In the genomic region with DNA sequence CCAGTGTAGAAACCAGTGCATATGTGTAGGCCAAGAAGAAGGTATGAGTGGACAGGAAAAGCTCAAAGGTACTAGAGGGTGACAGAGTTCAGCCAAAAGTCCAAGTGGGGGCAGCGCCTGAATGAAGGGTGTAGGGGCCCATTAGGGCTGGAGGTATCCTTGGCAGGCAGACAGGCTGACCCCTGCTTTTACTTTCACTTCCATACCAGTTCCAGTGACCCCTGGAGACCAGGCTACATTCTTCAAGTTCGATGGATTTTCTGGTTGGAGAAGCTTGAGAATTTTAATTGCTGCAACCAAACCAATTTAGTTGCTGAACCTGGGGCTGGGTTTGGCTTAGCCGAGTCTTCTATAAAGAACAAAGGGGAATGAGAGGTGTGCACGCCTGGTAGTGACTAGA, we compare ENCODE assay signal across 23 cellular contexts. TPM values are rescaled to one million over a fixed set of nuclear protein-coding genes. Genes with fewer than 3 reads are reported as not detected.
DNase-seq lines count a peak whose midpoint lies in the region; ATAC-seq, FAIRE-seq and TF ChIP-seq lines count a peak whose summit lies in the region.
"Had no signal": no experiment of that assay in that cellular context is flagged by ENCODE, and none has a peak within 500 bp of the region (broad histone marks: within the 10 kb centered on the region; RNA-seq: fewer than 3 reads in every experiment).

No MANE protein-coding gene starts in this region.

- H3K4me2 ChIP-seq in GM12878 (ENCODE audit: control insufficient read depth, insufficient read depth), result no peak overlapping the region

- TF ChIP-seq POLR2A in heart left ventricle (IDR thresholded peaks at IDR 0.05) (no peak), GM12878 (IDR thresholded peaks at IDR 0.05; ENCODE audit: low read depth, low read length) (no peak), right lobe of liver (IDR thresholded peaks at IDR 0.05) (no peak), thyroid gland (IDR thresholded peaks at IDR 0.05) (no peak)

- H3K27ac ChIP-seq in heart left ventricle, result peak overlapping the region in 9 of 12 donors; percentile 45 to 86 (median 65)
- H3K27ac ChIP-seq in GM12878 (ENCODE audit: control insufficient read depth, insufficient read depth), result no peak overlapping the region
- no peak overlapping the region for H3K27ac ChIP-seq in right lobe of liver
- H3K27ac ChIP-seq in thyroid gland, result peak overlapping the region; percentile 1 to 54 (median 26)
- H3K27ac ChIP-seq: foreskin keratinocyte, SK-N-MC had no signal

- TF ChIP-seq EP300 in GM12878 (IDR thresholded peaks at IDR 0.05; ENCODE audit: borderline replicate concordance in 1 of 2, control insufficient read depth in 1 of 2, low read depth in 2 of 2, low read length in 2 of 2), result no peak

- intact Hi-C loops in heart left ventricle (cut with DNase I), result loop anchor here in 7 of 10 donors (5.0 to 10.0 kb wide), 4 partner anchors 43 to 666 kb away; partner anchors contain the start of genes FOSL2 (in 4 of the 7), MRPL33 (in 3 of the 7), BABAM2 (in 1 of the 7) and RBKS (in 1 of the 7)
- intact Hi-C loops in left ventricle myocardium superior (cut with micrococcal nuclease), result no loop called here
- intact Hi-C loops in GM12878 (cut with micrococcal nuclease; ENCODE audit: unreplicated experiment), result no loop called here
- intact Hi-C loops in right lobe of liver (cut with DNase I), result loop anchor here in 1 of 2 donors (10.0 kb wide), 2 partner anchors 676 to 726 kb away; no protein-coding TSS in a partner anchor
- intact Hi-C loops in thyroid gland (cut with DNase I), result no loop called here

- no peak for FAIRE-seq in GM12878 (lab: Jason Lieb, UNC)
- FAIRE-seq: A204.1, GM12892 had no signal

- in situ Hi-C loops in GM12878 (cut with MboI), result no loop called here

- RAD21 ChIA-PET in GM12878 (lab: Charles Lee; ENCODE audit: unreplicated experiment), result no interaction called here

- ATAC-seq in heart left ventricle (peak in 1 of 4 donors; percentile 22), left ventricle myocardium superior (no peak), GM12878 (peak; percentile 18; the same call in 1 of the 3 replicates), right lobe of liver (peak in 3 of 4 donors; percentile 15 to 36 (median 21)), HG03196 (IDR thresholded peaks at IDR 0.05; ENCODE audit: unreplicated experiment) (no peak)
- ATAC-seq: foreskin keratinocyte, left cardiac atrium had no signal

- no peaks in the 10 kb centered on the region for H4K20me1 ChIP-seq in GM12878 (ENCODE audit: control insufficient read depth, insufficient read depth)

- H3K9me3 ChIP-seq in heart left ventricle, result no peaks in the 10 kb centered on the region
- H3K9me3 ChIP-seq in GM12878 (replicated peaks; ENCODE audit: control insufficient read depth, insufficient read depth, low read length), result no peaks in the 10 kb centered on the region; the same call in 2 of the 3 replicates
- H3K9me3 ChIP-seq in right lobe of liver, result no peaks in the 10 kb centered on the region
- H3K9me3 ChIP-seq in thyroid gland, result no peaks in the 10 kb centered on the region
- H3K9me3 ChIP-seq: Peyer's patch, sigmoid colon had no signal

- SMC1A ChIA-PET in GM12878 (lab: Charles Lee; ENCODE audit: uncharacterized antibody, unreplicated experiment), result interaction anchor here (1.2 kb wide), 1 partner anchor 104 kb away, joined by 3 read pairs; no protein-coding TSS in a partner anchor

- no peak overlapping the region for H2AFZ ChIP-seq in GM12878 (ENCODE audit: control insufficient read depth, low read depth, low read length)

- TF ChIP-seq RAD21 in GM12878 (IDR thresholded peaks at IDR 0.05; ENCODE audit: insufficient read depth, low read depth, low read length), result no peak

- POLR2A ChIA-PET in GM12878 (lab: Charles Lee), result no interaction called here

- CTCF ChIA-PET in GM12878 (lab: Yijun Ruan, JAX), result interaction anchor here (1.8 kb wide), 1 partner anchor 11 kb away, joined by 4 read pairs; no protein-coding TSS in a partner anchor

- 40 to 66% (median 51%) methylated on average over 4 of the region's 4 CpGs for WGBS in heart left ventricle, 4 donors
- 20% methylated on average over 4 of the region's 4 CpGs for WGBS in GM12878 (ENCODE audit: insufficient coverage, insufficient replicate concordance, low lambda C conversion rate, missing lambda C conversion rate)
- WGBS in right lobe of liver (ENCODE audit: insufficient coverage, low coverage, low lambda C conversion rate, missing lambda C conversion rate), result 56% methylated on average over 4 of the region's 4 CpGs
- 31 to 36% methylated on average over 4 of the region's 4 CpGs for WGBS in thyroid gland, 2 donors

- H3K4me1 ChIP-seq in heart left ventricle (peaks cover 7 to 56% (median 47%) of the 10 kb centered on the region in 12 donors), GM12878 (ENCODE audit: control insufficient read depth, insufficient read depth, low read length) (peaks cover 3% of the 10 kb centered on the region; the same call in 1 of the 2 replicates), right lobe of liver (peaks cover 0 to 20% (median 0%) of the 10 kb centered on the region in 4 donors), thyroid gland (peaks cover 0 to 23% of the 10 kb centered on the region in 2 donors)

- DNase-seq in heart left ventricle (no peak), left ventricle myocardium superior (no peak), GM12878 (ENCODE audit: low read depth, low spot score) (no peak), right lobe of liver (no peak), thyroid gland (peak in 1 of 2 donors; percentile 37), SKM-1 treated with dmso at 0.1 percent for 144 hours (lab: John Stamatoyannopoulos, UW; ENCODE audit: unreplicated experiment) (no peak), HCEC 1CT (no peak)
- DNase-seq: activated CD4-positive, CD25-positive, alpha-beta regulatory T cell; activated naive CD8-positive, alpha-beta T cell treated with anti-CD3 and anti-CD28 coated beads, Interleukin-2, amount 10 ng/mL, durations not matched to agents 7 days and 5 days; CD4-positive, CD25-positive, alpha-beta regulatory T cell; foreskin keratinocyte; KBM-7; left cardiac atrium; MV-4-11; NCI-H1694 treated with DMSO at 0.1 percent for 48 hours; NCI-H345; Peyer's patch; sigmoid colon; stimulated activated CD4-positive, alpha-beta T cell treated with anti-CD3 and anti-CD28 coated beads, Interleukin-2, amount 100 ng/mL, for 24 hours had no signal

- no peaks in the 10 kb centered on the region for H3K36me3 ChIP-seq in heart left ventricle
- no peaks in the 10 kb centered on the region for H3K36me3 ChIP-seq in GM12878 (ENCODE audit: control insufficient read depth in 2 of 2, insufficient read depth in 2 of 2, low read length in 1 of 2)
- no peaks in the 10 kb centered on the region for H3K36me3 ChIP-seq in right lobe of liver
- no peaks in the 10 kb centered on the region for H3K36me3 ChIP-seq in thyroid gland
- H3K36me3 ChIP-seq: Peyer's patch, sigmoid colon had no signal

- TF ChIP-seq CTCF in heart left ventricle (IDR thresholded peaks at IDR 0.05), result no peak
- TF ChIP-seq CTCF in GM12878 (IDR thresholded peaks at IDR 0.05 in 2 of 3, conservative IDR thresholded peaks at IDR 0.05 in 1 of 3; ENCODE audit: control insufficient read depth in 2 of 3, extremely low read depth in 1 of 3, insufficient read depth in 1 of 3, low read depth in 3 of 3, low read length in 3 of 3), result no peak
- TF ChIP-seq CTCF in right lobe of liver (IDR thresholded peaks at IDR 0.05), result no peak
- no peak for TF ChIP-seq CTCF in thyroid gland (IDR thresholded peaks at IDR 0.05)

- no peaks in the 10 kb centered on the region for H3K79me2 ChIP-seq in GM12878 (ENCODE audit: control insufficient read depth, insufficient read depth, low read length)

- no peak overlapping the region for H3K9ac ChIP-seq in GM12878 (ENCODE audit: control insufficient read depth, insufficient read depth, low read length)

- no peak overlapping the region for H3K4me3 ChIP-seq in heart left ventricle
- H3K4me3 ChIP-seq in GM12878, result no peak overlapping the region
- H3K4me3 ChIP-seq in right lobe of liver, result no peak overlapping the region
- no peak overlapping the region for H3K4me3 ChIP-seq in thyroid gland (replicated peaks in 1 of 3)
- H3K4me3 ChIP-seq: Peyer's patch, sigmoid colon, SK-N-MC had no signal

- no peaks in the 10 kb centered on the region for H3K27me3 ChIP-seq in heart left ventricle
- H3K27me3 ChIP-seq in GM12878 (replicated peaks in 1 of 2; ENCODE audit: control insufficient read depth in 2 of 2, insufficient read depth in 2 of 2, low read length in 1 of 2), result no peaks in the 10 kb centered on the region
- H3K27me3 ChIP-seq in right lobe of liver, result no peaks in the 10 kb centered on the region
- H3K27me3 ChIP-seq in thyroid gland, result no peaks in the 10 kb centered on the region
- H3K27me3 ChIP-seq: foreskin keratinocyte, Peyer's patch, sigmoid colon had no signal

- no TSS peak for BruUV-seq in GM12878 (replicated peaks; lab: Mats Ljungman, UMichigan)

TF ChIP-seq in GM12878, 131 proteins besides CTCF, POLR2A, EP300 and RAD21 (continues in another document):
- TF ChIP-seq NBN (IDR thresholded peaks at IDR 0.05) (no peak), RUNX3 (IDR thresholded peaks at IDR 0.05; ENCODE audit: low read length) (no peak), SREBF2 (IDR thresholded peaks at IDR 0.05; ENCODE audit: low read length) (no peak), MXI1 (IDR thresholded peaks at IDR 0.05; ENCODE audit: low read depth, low read length) (no peak)

RNA-seq across cellular contexts. Expression of gene MRPL33, which starts 42.3 kb away (rescaled TPM):
- total RNA-seq in heart left ventricle (100 to 1,000 TPM; 163 to 503 (median 305) TPM), left ventricle myocardium superior (367 TPM), GM12878 (2014; rRNA removed) (73.9 and 86.5 TPM in 2 replicates), GM12878 (2014; rRNA removed; fragmentation: Illumina TruSeq; extraction: Trizol) (184 and 189 TPM in 2 replicates), GM12878 (2021) (45.5 and 50.1 TPM in 2 replicates), right lobe of liver (10 to 100 TPM; 28.9 to 63.4 (median 36.0) TPM), thyroid gland (100 to 1,000 TPM in 3 of 4 donors, 10 to 100 TPM in 1; 70.2 to 166 (median 130) TPM)
- polyA plus RNA-seq in heart left ventricle (100 to 1,000 TPM; 177 to 901 TPM), GM12878 (2011; rRNA removed) (83.1 and 135 TPM in 2 replicates), GM12878 (2014; fragmentation: Illumina TruSeq; extraction: Trizol) (135 and 166 TPM in 2 replicates), GM12878 (2014; fragmentation: Nextera tagmentation; extraction: Ambion mirVana) (100 to 1,000 TPM; 291 to 318 TPM), GM12878 (2014; rRNA removed) (83.9 and 125 TPM in 2 replicates), GM12878 (2016; fragmentation: Nextera tagmentation; extraction: Ambion mirVana) (100 to 1,000 TPM; 278 to 281 TPM)
- total RNA-seq in GM12878 (2013; cell fraction: nucleolus; rRNA removed), result 14.3 and 74.8 TPM in 2 replicates
- 65.0 TPM for polyA plus RNA-seq in GM12878 (2011; ENCODE audit: low read depth)
- polyA plus RNA-seq in GM12878 (2011; cell fraction: cytosol; rRNA removed), result 20.0 and 31.8 TPM in 2 replicates
- polyA plus RNA-seq in GM12878 (2011; cell fraction: nucleus; rRNA removed), result 25.0 and 35.1 TPM in 2 replicates
- 94.6 and 110 TPM in 2 replicates for polyA plus RNA-seq in GM12878 (2012)
- 10.4 and 13.6 TPM in 2 replicates for polyA minus RNA-seq in GM12878 (2011; rRNA and poly(A)+ RNA removed)
- 9.0 and 9.6 TPM in 2 replicates for polyA minus RNA-seq in GM12878 (2011; cell fraction: cytosol; rRNA and poly(A)+ RNA removed)
- polyA minus RNA-seq in GM12878 (2011; cell fraction: nucleus; rRNA and poly(A)+ RNA removed), result 11.2 and 23.5 TPM in 2 replicates

Comparison
In these comparisons a context has a peak if more than half of its experiments do, and no peak if none do; other contexts are left out.
1. intact Hi-C loops: an anchor here in heart left ventricle (5.0 to 10.0 kb wide); none called in left ventricle myocardium superior, GM12878 and thyroid gland.
2. ATAC-seq: peak in GM12878 (single experiment) and right lobe of liver (3 of 4); none in left ventricle myocardium superior (single experiment) and HG03196 (single experiment).
3. H3K27ac ChIP-seq: peak in heart left ventricle (9 of 12) and thyroid gland (3 of 3); none in GM12878 (single experiment) and right lobe of liver (0 of 3).